In genomic region chr7:96720843-96721242, GRCh38 we compare ENCODE assay signal across 16 cellular contexts. TPM values are rescaled to one million over a fixed set of nuclear protein-coding genes. Genes with fewer than 3 reads are reported as not detected.
DNase-seq lines count a peak whose midpoint lies in the region; TF ChIP-seq lines count a peak whose summit lies in the region.
"Had no signal": no experiment of that assay in that cellular context is flagged by ENCODE, and none has a peak within 500 bp of the region (broad histone marks: within the 10 kb centered on the region; RNA-seq: fewer than 3 reads in every experiment).

No MANE protein-coding gene starts in this region.

- CTCF ChIA-PET in PC-9 (lab: Charles Lee) = no interaction called here

- no peaks in the 10 kb centered on the region for H3K36me3 ChIP-seq in PC-9 (ENCODE audit: low read depth)
- H3K36me3 ChIP-seq: BLaER1, heart right ventricle, tibial artery had no signal

- peak overlapping the region; percentile 58 for H3K4me2 ChIP-seq in PC-9
- H3K4me2 ChIP-seq: BLaER1 had no signal

- H4K20me1 ChIP-seq in PC-9 (ENCODE audit: insufficient read depth) = no peaks in the 10 kb centered on the region
- H4K20me1 ChIP-seq: BLaER1 had no signal

- H3K9me3 ChIP-seq in PC-9 (ENCODE audit: insufficient read depth, low read depth) = 0 out of 2 replicates have a peak, but pooled peaks cover 4% of the 10 kb centered on the region
- H3K9me3 ChIP-seq: BLaER1, heart right ventricle, tibial artery had no signal

- H3K27ac ChIP-seq in PC-9 = peak overlapping the region; percentile 60
- H3K27ac ChIP-seq: BLaER1, coronary artery, heart right ventricle, tibial artery had no signal

- no TSS peak for BruUV-seq in PC-9 (replicated peaks; lab: Mats Ljungman, UMichigan)

- no peaks in the 10 kb centered on the region; the same call in 1 of the 2 replicates for H3K9me2 ChIP-seq in PC-9 (ENCODE audit: insufficient read depth)

- peak; percentile 25; the same call in 1 of the 2 replicates for TF ChIP-seq EP300 in Ishikawa (IDR thresholded peaks at IDR 0.05; ENCODE audit: borderline replicate concordance)

- DNase-seq in PC-9 (peak; percentile 71 to 81), fibroblast of pulmonary artery (ENCODE audit: low read depth) (peak; percentile 74), skeletal muscle cell (ENCODE audit: low read depth) (peak; percentile 19), NCI-H2171 (lab: John Stamatoyannopoulos, UW) (no peak), NCI-H1930 (lab: John Stamatoyannopoulos, UW) (no peak)
- DNase-seq in activated CD4-positive, alpha-beta T cell treated with anti-CD3 and anti-CD28 coated beads, Interleukin-2, amount 50 U/mL, for 48 hours = no peak
- DNase-seq: activated CD8-positive, alpha-beta memory T cell treated with anti-CD3 and anti-CD28 coated beads, Interleukin-2, amount 50 U/mL, for 4 hours; DMS53; heart right ventricle; NCI-H1048; NK-92 treated with Interleukin-12 subunit alpha and Interleukin-12 subunit beta, amount 100 ng/mL, for 24 hours; SHP77 treated with DMSO at 0.1 percent for 48 hours; tibial artery had no signal

- intact Hi-C loops in PC-9 (cut with micrococcal nuclease; ENCODE audit: unreplicated experiment) = loop anchor here (5.0 kb wide), 1 partner anchor 174 kb away; no protein-coding TSS in a partner anchor

- peaks cover 26% of the 10 kb centered on the region; the same call in 1 of the 2 replicates for H3F3A ChIP-seq in PC-9 (ENCODE audit: insufficient read depth, low read depth)

- H3K27me3 ChIP-seq in PC-9 (ENCODE audit: insufficient read depth, low read depth) = no peaks in the 10 kb centered on the region
- H3K27me3 ChIP-seq: BLaER1, tibial artery had no signal

- H3K4me3 ChIP-seq in PC-9 = no peak overlapping the region
- no peak overlapping the region for H3K4me3 ChIP-seq in fibroblast of pulmonary artery (replicated peaks; ENCODE audit: low read depth, low read length)
- H3K4me3 ChIP-seq in skeletal muscle cell (ENCODE audit: low read depth, low read length) = no peak overlapping the region
- H3K4me3 ChIP-seq: BLaER1, coronary artery, heart right ventricle, tibial artery had no signal

- H2AFZ ChIP-seq in PC-9 = no peak overlapping the region

- POLR2A ChIA-PET in PC-9 (lab: Charles Lee; ENCODE audit: unreplicated experiment) = interaction anchor here (0.5 to 0.6 kb wide), 2 partner anchors 38 to 580 kb away, joined by 3 to 8 read pairs; no protein-coding TSS in a partner anchor

- TF ChIP-seq RAD21 in Ishikawa (IDR thresholded peaks at IDR 0.05; ENCODE audit: low read depth) = no peak

- TF ChIP-seq CTCF in PC-9 (conservative IDR thresholded peaks at IDR 0.05) = no peak
- no peak for TF ChIP-seq CTCF in fibroblast of pulmonary artery (IDR thresholded peaks at IDR 0.05; ENCODE audit: low read length, missing control alignments)

- H3K79me2 ChIP-seq in PC-9 (ENCODE audit: low read depth) = no peaks in the 10 kb centered on the region

- H3K4me1 ChIP-seq in PC-9 (replicated peaks; ENCODE audit: insufficient read depth) = peaks cover 34% of the 10 kb centered on the region
- H3K4me1 ChIP-seq: BLaER1, heart right ventricle, tibial artery had no signal

TF ChIP-seq in Ishikawa, 13 proteins besides CTCF, POLR2A, EP300 and RAD21:
- no peak for TF ChIP-seq TAF1 (IDR thresholded peaks at IDR 0.05; ENCODE audit: low read depth)
- 0 out of 2 replicates have a peak, but pooled peaks have one; percentile 17 for TF ChIP-seq TCF12 (IDR thresholded peaks at IDR 0.05; ENCODE audit: low read depth)
- TF ChIP-seq CREB1 (IDR thresholded peaks at IDR 0.05; ENCODE audit: low read depth) = no peak
- TF ChIP-seq, protein P1, sequence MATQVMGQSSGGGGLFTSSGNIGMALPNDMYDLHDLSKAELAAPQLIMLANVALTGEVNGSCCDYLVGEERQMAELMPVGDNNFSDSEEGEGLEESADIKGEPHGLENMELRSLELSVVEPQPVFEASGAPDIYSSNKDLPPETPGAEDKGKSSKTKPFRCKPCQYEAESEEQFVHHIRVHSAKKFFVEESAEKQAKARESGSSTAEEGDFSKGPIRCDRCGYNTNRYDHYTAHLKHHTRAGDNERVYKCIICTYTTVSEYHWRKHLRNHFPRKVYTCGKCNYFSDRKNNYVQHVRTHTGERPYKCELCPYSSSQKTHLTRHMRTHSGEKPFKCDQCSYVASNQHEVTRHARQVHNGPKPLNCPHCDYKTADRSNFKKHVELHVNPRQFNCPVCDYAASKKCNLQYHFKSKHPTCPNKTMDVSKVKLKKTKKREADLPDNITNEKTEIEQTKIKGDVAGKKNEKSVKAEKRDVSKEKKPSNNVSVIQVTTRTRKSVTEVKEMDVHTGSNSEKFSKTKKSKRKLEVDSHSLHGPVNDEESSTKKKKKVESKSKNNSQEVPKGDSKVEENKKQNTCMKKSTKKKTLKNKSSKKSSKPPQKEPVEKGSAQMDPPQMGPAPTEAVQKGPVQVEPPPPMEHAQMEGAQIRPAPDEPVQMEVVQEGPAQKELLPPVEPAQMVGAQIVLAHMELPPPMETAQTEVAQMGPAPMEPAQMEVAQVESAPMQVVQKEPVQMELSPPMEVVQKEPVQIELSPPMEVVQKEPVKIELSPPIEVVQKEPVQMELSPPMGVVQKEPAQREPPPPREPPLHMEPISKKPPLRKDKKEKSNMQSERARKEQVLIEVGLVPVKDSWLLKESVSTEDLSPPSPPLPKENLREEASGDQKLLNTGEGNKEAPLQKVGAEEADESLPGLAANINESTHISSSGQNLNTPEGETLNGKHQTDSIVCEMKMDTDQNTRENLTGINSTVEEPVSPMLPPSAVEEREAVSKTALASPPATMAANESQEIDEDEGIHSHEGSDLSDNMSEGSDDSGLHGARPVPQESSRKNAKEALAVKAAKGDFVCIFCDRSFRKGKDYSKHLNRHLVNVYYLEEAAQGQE (IDR thresholded peaks at IDR 0.05; ENCODE audit: low read depth) = no peak
- peak; percentile 93 for TF ChIP-seq CEBPB (IDR thresholded peaks at IDR 0.05)
- no peak for TF ChIP-seq EGR1 (IDR thresholded peaks at IDR 0.05)
- no peak for TF ChIP-seq YY1 (IDR thresholded peaks at IDR 0.05; ENCODE audit: low read depth)
- TF ChIP-seq ZBTB7A (IDR thresholded peaks at IDR 0.05; ENCODE audit: low read depth) = no peak
- TF ChIP-seq TEAD4 (IDR thresholded peaks at IDR 0.05) = peak; percentile 63; the same call in 1 of the 2 replicates
- TF ChIP-seq NFIC (IDR thresholded peaks at IDR 0.05) = peak; percentile 91
- TF ChIP-seq, protein P2, sequence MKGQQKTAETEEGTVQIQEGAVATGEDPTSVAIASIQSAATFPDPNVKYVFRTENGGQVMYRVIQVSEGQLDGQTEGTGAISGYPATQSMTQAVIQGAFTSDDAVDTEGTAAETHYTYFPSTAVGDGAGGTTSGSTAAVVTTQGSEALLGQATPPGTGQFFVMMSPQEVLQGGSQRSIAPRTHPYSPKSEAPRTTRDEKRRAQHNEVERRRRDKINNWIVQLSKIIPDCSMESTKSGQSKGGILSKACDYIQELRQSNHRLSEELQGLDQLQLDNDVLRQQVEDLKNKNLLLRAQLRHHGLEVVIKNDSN (IDR thresholded peaks at IDR 0.05) = no peak
- TF ChIP-seq FOXM1 (IDR thresholded peaks at IDR 0.05; ENCODE audit: borderline replicate concordance, low read depth) = no peak
- TF ChIP-seq MAX (IDR thresholded peaks at IDR 0.05) = no peak

RNA-seq across cellular contexts. Expression of gene SEM1, which starts 11.2 kb away (rescaled TPM):
- total RNA-seq in PC-9 (2021) = 108 and 131 TPM in 2 replicates

Comparison
In these comparisons a context has a peak if more than half of its experiments do, and no peak if none do; other contexts are left out.
1. DNase-seq: peak in PC-9 (2 of 2), fibroblast of pulmonary artery (single experiment) and skeletal muscle cell (single experiment); none in NCI-H2171 (single experiment), activated CD4-positive, alpha-beta T cell treated with anti-CD3 and anti-CD28 coated beads, Interleukin-2, amount 50 U/mL, for 48 hours (0 of 2) and NCI-H1930 (0 of 2).